Comparison of ENCODE assay signal across 1 cellular context in genomic region chr12:55715833-55716581, GRCh38.
TF ChIP-seq lines count a peak whose summit lies in the region.

Gene BLOC1S1, plus strand, starts transcription at chr12:55716046. Its CDS starts 6 bp downstream, at chr12:55716052.

TF ChIP-seq in HCT116, 20 proteins besides CTCF, POLR2A, EP300 and RAD21 (continued from another document):
- TF ChIP-seq, protein P1, sequence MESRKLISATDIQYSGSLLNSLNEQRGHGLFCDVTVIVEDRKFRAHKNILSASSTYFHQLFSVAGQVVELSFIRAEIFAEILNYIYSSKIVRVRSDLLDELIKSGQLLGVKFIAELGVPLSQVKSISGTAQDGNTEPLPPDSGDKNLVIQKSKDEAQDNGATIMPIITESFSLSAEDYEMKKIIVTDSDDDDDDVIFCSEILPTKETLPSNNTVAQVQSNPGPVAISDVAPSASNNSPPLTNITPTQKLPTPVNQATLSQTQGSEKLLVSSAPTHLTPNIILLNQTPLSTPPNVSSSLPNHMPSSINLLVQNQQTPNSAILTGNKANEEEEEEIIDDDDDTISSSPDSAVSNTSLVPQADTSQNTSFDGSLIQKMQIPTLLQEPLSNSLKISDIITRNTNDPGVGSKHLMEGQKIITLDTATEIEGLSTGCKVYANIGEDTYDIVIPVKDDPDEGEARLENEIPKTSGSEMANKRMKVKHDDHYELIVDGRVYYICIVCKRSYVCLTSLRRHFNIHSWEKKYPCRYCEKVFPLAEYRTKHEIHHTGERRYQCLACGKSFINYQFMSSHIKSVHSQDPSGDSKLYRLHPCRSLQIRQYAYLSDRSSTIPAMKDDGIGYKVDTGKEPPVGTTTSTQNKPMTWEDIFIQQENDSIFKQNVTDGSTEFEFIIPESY (IDR thresholded peaks at IDR 0.05; ENCODE audit: extremely low read depth, insufficient replicate concordance, low read length) = peak; percentile 36
- TF ChIP-seq EZH2 (IDR thresholded peaks at IDR 0.05) (no peak), EGR1 (IDR thresholded peaks at IDR 0.05; ENCODE audit: low read depth) (no peak)
